23 cellular contexts compared by ENCODE assay signal in genomic region chr10:84659027-84659426, GRCh38.
"Had no signal": no experiment of that assay in that cellular context is flagged by ENCODE, and none has a peak within 500 bp of the region (broad histone marks: within the 10 kb centered on the region; RNA-seq: fewer than 3 reads in every experiment).

No MANE protein-coding gene starts in this region.

- H3K27ac ChIP-seq: coronary artery, esophagus muscularis mucosa, foreskin keratinocyte, gastroesophageal sphincter, heart left ventricle, hepatocyte, prostate gland, right atrium auricular region, suprapubic skin had no signal

- H3K4me2 ChIP-seq: hepatocyte, smooth muscle cell had no signal

- H3K9me3 ChIP-seq: esophagus muscularis mucosa, gastroesophageal sphincter, heart left ventricle, prostate gland, right atrium auricular region, suprapubic skin had no signal

- H3K4me3 ChIP-seq: coronary artery, esophagus muscularis mucosa, gastroesophageal sphincter, heart left ventricle, hepatocyte, prostate gland, right atrium auricular region, smooth muscle cell, suprapubic skin had no signal

- H3K4me1 ChIP-seq: esophagus muscularis mucosa, gastroesophageal sphincter, heart left ventricle, prostate gland, right atrium auricular region, suprapubic skin had no signal

- H3K27me3 ChIP-seq: foreskin keratinocyte, gastroesophageal sphincter, hepatocyte, right atrium auricular region, suprapubic skin had no signal

- DNase-seq: dermis blood vessel endothelial cell; effector memory CD4-positive, alpha-beta T cell; foreskin keratinocyte; heart left ventricle; kidney; naive thymus-derived CD8-positive, alpha-beta T cell; nephron progenitor cell; nucleus accumbens; stimulated activated CD4-positive, alpha-beta T cell treated with anti-CD3 and anti-CD28 coated beads, Interleukin-12 subunit alpha, Interleukin-12 subunit beta, amount 100 ng/mL, for 4 hours; stimulated activated CD4-positive, alpha-beta T cell treated with anti-CD3 and anti-CD28 coated beads, Interleukin-1b, Interleukin-23, amount 100 ng/mL, for 48 hours; stimulated activated CD4-positive, alpha-beta T cell treated with anti-CD3 and anti-CD28 coated beads, Interleukin-4, amount 100 ng/mL, for 1 hour; stimulated activated CD8-positive, alpha-beta memory T cell treated with anti-CD3 and anti-CD28 coated beads, Interleukin-4, amount 100 ng/mL, for 48 hours; stimulated activated naive CD4-positive, alpha-beta T cell; stimulated activated naive CD8-positive, alpha-beta T cell treated with anti-CD3 and anti-CD28 coated beads, Interleukin-15, amount 100 ng/mL, for 72 hours; trophoblast cell had no signal

- H3K36me3 ChIP-seq: esophagus muscularis mucosa, gastroesophageal sphincter, heart left ventricle, prostate gland, right atrium auricular region, suprapubic skin had no signal
